In genomic region chr5:138143592-138143991, GRCh38 we compare ENCODE assay signal across 1 cellular context.
TF ChIP-seq lines count a peak whose summit lies in the region.

No MANE protein-coding gene starts in this region.

TF ChIP-seq in K562, 482 proteins besides CTCF, POLR2A, EP300 and RAD21:
- TF ChIP-seq NFYB (IDR thresholded peaks at IDR 0.05; ENCODE audit: extremely low read depth, insufficient read length): peak; percentile 66
- TF ChIP-seq ASH1L (IDR thresholded peaks at IDR 0.05; ENCODE audit: borderline replicate concordance, low read depth, partially characterized antibody): peak; percentile 59
- TF ChIP-seq ZNF316 (IDR thresholded peaks at IDR 0.05): peak; percentile 51
- peak in 1 of 2 experiments; percentile 75; a peak in 1 of 4 replicates for TF ChIP-seq SRF (CRISPR knock-in tag; IDR thresholded peaks at IDR 0.05)
- TF ChIP-seq RBM25 (IDR thresholded peaks at IDR 0.05; ENCODE audit: low read depth, low read length, severe bottlenecking): peak; percentile 49
TF ChIP-seq in K562: peak in this region for 5; not testable (repeated sequence) for 477.
